ENCODE assay signal across 8 cellular contexts in the genomic region with DNA sequence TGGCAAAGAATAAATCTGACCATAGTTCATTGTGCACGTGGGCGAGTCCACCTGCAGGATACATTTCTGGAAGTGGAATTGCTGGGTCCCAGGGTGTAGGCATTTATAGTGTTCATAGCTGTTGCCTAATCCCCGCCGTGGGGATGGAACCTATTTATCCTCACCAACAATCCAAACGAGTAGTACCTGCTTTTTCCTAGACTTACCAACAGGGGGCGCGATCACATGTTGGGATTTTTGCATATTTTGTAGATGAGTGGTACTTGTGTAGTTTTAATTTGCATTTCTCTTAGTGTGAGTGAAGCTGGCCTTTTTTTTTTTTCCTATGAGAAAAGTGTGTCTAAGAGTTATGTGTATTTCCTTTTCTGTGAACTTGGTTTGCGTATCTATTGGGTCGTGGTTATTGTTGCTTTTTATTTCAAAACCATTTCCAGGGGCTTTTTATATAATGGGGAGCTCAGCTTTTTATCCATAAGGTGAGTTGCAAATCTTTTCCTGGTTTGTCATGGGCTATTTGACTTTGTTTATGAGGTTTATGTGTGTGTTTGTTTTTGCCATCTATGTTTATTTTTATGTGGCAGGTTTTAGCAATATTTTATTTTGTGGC.
DNase-seq lines count a peak whose midpoint lies in the region; ATAC-seq lines count a peak whose summit lies in the region.

No MANE protein-coding gene starts in this region.

- peaks cover 10% of the 10 kb centered on the region for H3K4me1 Mint-ChIP-seq in activated CD4-positive, alpha-beta memory T cell treated with anti-CD3 and anti-CD28 coated beads for 36 hours (ENCODE audit: low read depth)
- H3K4me1 Mint-ChIP-seq in memory B cell, result peaks cover 5% of the 10 kb centered on the region

- in situ Hi-C loops in ACHN (cut with HindIII; ENCODE audit: low pct_ligation_motif_present, low pct_unique_long_range_greater_than_20kb, low sequenced_read_pairs), result no loop called here

- ATAC-seq in memory B cell (ENCODE audit: low read depth), result peak; percentile 63
- ATAC-seq in HG02981 (IDR thresholded peaks at IDR 0.05; ENCODE audit: unreplicated experiment), result no peak

- H3K27ac Mint-ChIP-seq in activated CD4-positive, alpha-beta memory T cell treated with anti-CD3 and anti-CD28 coated beads for 36 hours, result peak overlapping the region; percentile 15
- H3K27ac Mint-ChIP-seq in memory B cell, result no peak overlapping the region

- POLR2A ChIA-PET in activated CD4-positive, alpha-beta memory T cell treated with anti-CD3 and anti-CD28 coated beads for 36 hours (lab: Charles Lee), result no interaction called here

- H3K9me3 Mint-ChIP-seq in activated CD4-positive, alpha-beta memory T cell treated with anti-CD3 and anti-CD28 coated beads for 36 hours, result no peaks in the 10 kb centered on the region
- H3K9me3 Mint-ChIP-seq in memory B cell, result no peaks in the 10 kb centered on the region

- no peaks in the 10 kb centered on the region for H3K36me3 Mint-ChIP-seq in activated CD4-positive, alpha-beta memory T cell treated with anti-CD3 and anti-CD28 coated beads for 36 hours
- H3K36me3 Mint-ChIP-seq in memory B cell, result no peaks in the 10 kb centered on the region

- DNase-seq in ACHN (peak; percentile 78), GM19240 (ENCODE audit: insufficient read length, low spot score) (peak; percentile 44), NCI-H748 (lab: John Stamatoyannopoulos, UW; ENCODE audit: unreplicated experiment) (peak; percentile 53), dermis microvascular lymphatic vessel endothelial cell (ENCODE audit: low read depth in 2 of 2) (peak; percentile 56 to 72), memory B cell (ENCODE audit: low spot score in 2 of 2) (peak; percentile 54 to 57)
- DNase-seq in activated CD4-positive, alpha-beta memory T cell treated with anti-CD3 and anti-CD28 coated beads for 36 hours, result peak; percentile 79
- DNase-seq in stimulated activated CD8-positive, alpha-beta memory T cell treated with anti-CD3 and anti-CD28 coated beads, Interleukin-2, amount 100 ng/mL, for 1 hour (ENCODE audit: low read depth in 2 of 2), result peak; percentile 31 to 33

- intact Hi-C loops in activated CD4-positive, alpha-beta memory T cell treated with anti-CD3 and anti-CD28 coated beads for 36 hours (cut with micrococcal nuclease), result loop anchor here (1.0 to 10.0 kb wide), 5 partner anchors 33 to 869 kb away; partner anchors contain the start of genes CCDC92 and ZNF664

- CTCF ChIA-PET in activated CD4-positive, alpha-beta memory T cell treated with anti-CD3 and anti-CD28 coated beads for 36 hours (lab: Charles Lee), result interaction anchor here (0.7 to 6.1 kb wide), 26 partner anchors 10 to 338 kb away, joined by 3 to 107 read pairs (median 4); partner anchors contain the start of genes CCDC92 and ZNF664

- no peak overlapping the region for H3K4me3 Mint-ChIP-seq in activated CD4-positive, alpha-beta memory T cell treated with anti-CD3 and anti-CD28 coated beads for 36 hours
- no peak overlapping the region for H3K4me3 Mint-ChIP-seq in memory B cell

- H3K27me3 Mint-ChIP-seq in activated CD4-positive, alpha-beta memory T cell treated with anti-CD3 and anti-CD28 coated beads for 36 hours, result peaks cover 7% of the 10 kb centered on the region
- H3K27me3 Mint-ChIP-seq in memory B cell, result peaks cover 12% of the 10 kb centered on the region
